Comparison of ENCODE assay signal across 8 cellular contexts in the genomic region with DNA sequence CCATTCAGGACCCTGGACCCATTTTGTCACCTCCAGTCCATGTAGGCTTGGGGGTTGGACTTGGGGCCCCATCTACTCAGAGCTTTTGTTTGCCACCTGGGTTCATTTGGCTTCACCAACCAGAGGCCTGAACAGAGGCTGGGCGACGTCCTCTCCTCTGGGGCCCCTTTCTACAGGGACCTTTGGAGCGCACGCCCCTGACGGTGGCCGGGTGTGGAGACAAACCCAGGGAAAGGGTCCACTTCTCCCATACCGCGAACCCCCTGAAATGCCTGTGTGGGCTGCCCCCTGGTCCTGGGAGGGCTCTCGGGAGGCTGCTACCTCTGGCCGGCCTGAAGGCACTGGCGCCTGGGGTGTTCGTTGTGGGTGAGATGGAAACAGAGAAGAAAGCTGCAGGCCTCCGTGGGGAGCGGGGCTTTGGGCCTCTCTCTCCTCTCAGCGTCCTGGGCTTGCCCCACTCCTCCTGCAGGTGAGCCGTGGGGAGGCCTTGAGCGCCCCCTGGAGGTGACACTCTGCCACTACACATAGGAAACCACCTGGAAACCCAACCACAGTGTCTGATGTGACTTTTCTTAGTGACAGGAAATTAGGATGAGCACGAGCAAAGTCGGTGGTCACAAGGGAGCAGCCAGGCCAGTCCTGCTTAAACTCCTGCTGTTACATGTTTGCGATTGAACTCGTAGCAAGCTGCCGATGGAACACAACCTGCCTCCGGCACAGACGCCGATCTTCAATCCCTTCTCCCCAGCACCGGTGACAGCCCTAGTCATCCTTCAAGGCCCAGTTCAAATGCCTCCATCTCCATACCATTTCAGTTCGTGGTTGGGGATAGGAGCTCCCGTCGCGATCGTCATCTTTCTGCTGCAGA. TPM values are rescaled to one million over a fixed set of nuclear protein-coding genes. Genes with fewer than 3 reads are reported as not detected.
DNase-seq lines count a peak whose midpoint lies in the region; ATAC-seq and TF ChIP-seq lines count a peak whose summit lies in the region.

No MANE protein-coding gene starts in this region.

- H3K4me3 ChIP-seq in GM12864 (ENCODE audit: low read depth, low read length), result no peak overlapping the region

- no peak overlapping the region for H3K27ac Mint-ChIP-seq in activated naive CD4-positive, alpha-beta T cell treated with anti-CD3 and anti-CD28 coated beads, Interleukin-2, amount 10 ng/mL, durations not matched to agents 7 days and 5 days

- peaks cover 5% of the 10 kb centered on the region for H3K4me1 Mint-ChIP-seq in activated naive CD4-positive, alpha-beta T cell treated with anti-CD3 and anti-CD28 coated beads, Interleukin-2, amount 10 ng/mL, durations not matched to agents 7 days and 5 days

- DNase-seq in GM12864 (ENCODE audit: low read depth) (no peak), HT1080 (ENCODE audit: low read depth) (peak; percentile 37), RPMI8226 (peak; percentile 63), left ventricle myocardium superior (peak; percentile 51)
- peak; percentile 76 for DNase-seq in activated naive CD4-positive, alpha-beta T cell treated with anti-CD3 and anti-CD28 coated beads, Interleukin-2, amount 10 ng/mL, durations not matched to agents 7 days and 5 days
- DNase-seq in stimulated activated CD4-positive, alpha-beta T cell treated with anti-CD3 and anti-CD28 coated beads, Interleukin-1b, Interleukin-23, amount 100 ng/mL, for 4 hours (ENCODE audit: low read depth in 2 of 2), result peak; percentile 39 to 49

- peak; percentile 92 for TF ChIP-seq CTCF in GM12864 (IDR thresholded peaks at IDR 0.05; ENCODE audit: low read depth, low read length, missing control alignments)

- no peaks in the 10 kb centered on the region for H3K36me3 Mint-ChIP-seq in activated naive CD4-positive, alpha-beta T cell treated with anti-CD3 and anti-CD28 coated beads, Interleukin-2, amount 10 ng/mL, durations not matched to agents 7 days and 5 days

- H3K27me3 Mint-ChIP-seq in activated naive CD4-positive, alpha-beta T cell treated with anti-CD3 and anti-CD28 coated beads, Interleukin-2, amount 10 ng/mL, durations not matched to agents 7 days and 5 days, result peaks cover 79% of the 10 kb centered on the region

- no peak overlapping the region for H3K4me3 Mint-ChIP-seq in activated naive CD4-positive, alpha-beta T cell treated with anti-CD3 and anti-CD28 coated beads, Interleukin-2, amount 10 ng/mL, durations not matched to agents 7 days and 5 days

- ATAC-seq in left ventricle myocardium superior (peak; percentile 29), GM18519 (IDR thresholded peaks at IDR 0.05; ENCODE audit: low FRiP score, unreplicated experiment) (no peak), GM21367 (IDR thresholded peaks at IDR 0.05; ENCODE audit: unreplicated experiment) (no peak)

- no peaks in the 10 kb centered on the region for H3K9me3 Mint-ChIP-seq in activated naive CD4-positive, alpha-beta T cell treated with anti-CD3 and anti-CD28 coated beads, Interleukin-2, amount 10 ng/mL, durations not matched to agents 7 days and 5 days

- CTCF ChIA-PET in activated naive CD4-positive, alpha-beta T cell treated with anti-CD3 and anti-CD28 coated beads, Interleukin-2, amount 10 ng/mL, durations not matched to agents 7 days and 5 days (lab: Charles Lee), result interaction anchor here (0.6 to 20.4 kb wide), 9 partner anchors 11 to 550 kb away, joined by 3 to 362 read pairs (median 5); a partner anchor contains a TSS

- intact Hi-C loops in left ventricle myocardium superior (cut with micrococcal nuclease), result no loop called here

RNA-seq across cellular contexts. Expression of a gene that starts 12.0 kb away (rescaled TPM):
- not detected in 2 replicates for total RNA-seq in HT1080 (2014; rRNA removed; shearing (Covaris generic))
- not detected in 2 replicates for polyA plus RNA-seq in HT1080 (2015; cell fraction: cytosol; rRNA removed)
- polyA plus RNA-seq in HT1080 (2015; cell fraction: nucleus; rRNA removed), result not detected in 2 replicates
- total RNA-seq in left ventricle myocardium superior, result not detected
